In genomic region chr10:25097669-25098411, GRCh38 we compare ENCODE assay signal across 18 cellular contexts.
DNase-seq lines count a peak whose midpoint lies in the region; ATAC-seq and TF ChIP-seq lines count a peak whose summit lies in the region.
"Had no signal": no experiment of that assay in that cellular context is flagged by ENCODE, and none has a peak within 500 bp of the region (broad histone marks: within the 10 kb centered on the region; RNA-seq: fewer than 3 reads in every experiment).

No MANE protein-coding gene starts in this region.

- peaks cover 7% of the 10 kb centered on the region for H3K27me3 Mint-ChIP-seq in H9 (ENCODE audit: low read depth)
- H3K27me3 Mint-ChIP-seq in endodermal cell (ENCODE audit: insufficient read depth): peaks cover 2% of the 10 kb centered on the region

- no peak overlapping the region for H2BK20ac ChIP-seq in H9 (ENCODE audit: low read depth, low read length, poor library complexity, severe bottlenecking)

- H3K4me1 Mint-ChIP-seq in H9: peaks cover 21 to 22% of the 10 kb centered on the region in 2 experiments
- no peaks in the 10 kb centered on the region for H3K4me1 Mint-ChIP-seq in endodermal cell
- H3K4me1 Mint-ChIP-seq: CD14-positive monocyte; CD4-positive, alpha-beta memory T cell; IgD-negative memory B cell had no signal

- H3K27me3 ChIP-seq in H9 (ENCODE audit: insufficient read depth, low read length): no peaks in the 10 kb centered on the region; the same call in 1 of the 2 replicates
- H3K27me3 ChIP-seq in endodermal cell (ENCODE audit: control insufficient read depth, insufficient read depth, low read length, poor library complexity, severe bottlenecking): no peaks in the 10 kb centered on the region
- H3K27me3 ChIP-seq: BLaER1 had no signal

- H3K4me2 ChIP-seq in H9 (ENCODE audit: insufficient read depth, insufficient read length, low read length): no peak overlapping the region
- H3K4me2 ChIP-seq: BLaER1 had no signal

- WGBS in H9 (ENCODE audit: extremely low coverage, insufficient read length, low lambda C conversion rate): no CpG with 5 or more reads among the region's 7 CpGs
- 87 to 96% methylated on average over 4 to 7 of the region's 7 CpGs for WGBS in endodermal cell (ENCODE audit: insufficient coverage in 1 of 2, insufficient read length in 1 of 2), 2 experiments

- no peak overlapping the region for H4K5ac ChIP-seq in H9 (ENCODE audit: insufficient read length, low read depth, low read length)

- no peaks in the 10 kb centered on the region for H3K79me1 ChIP-seq in H9 (ENCODE audit: insufficient read depth, low read depth, low read length, poor library complexity, severe bottlenecking)

- no peak overlapping the region for H2BK120ac ChIP-seq in H9 (ENCODE audit: low read depth, low read length, poor library complexity, severe bottlenecking)

- H3K23me2 ChIP-seq in H9 (ENCODE audit: insufficient read length, low read depth, low read length, poor library complexity, severe bottlenecking): no peaks in the 10 kb centered on the region

- no peak overlapping the region for H2AFZ ChIP-seq in H9 (ENCODE audit: low read length)

- H3K36me3 Mint-ChIP-seq in H9 (ENCODE audit: insufficient read depth in 1 of 3, low read depth in 3 of 3) (peaks cover 0 to 6% (median 0%) of the 10 kb centered on the region in 3 experiments; a peak in 3 of 7 replicates), endodermal cell (ENCODE audit: low read depth) (no peaks in the 10 kb centered on the region)
- H3K36me3 Mint-ChIP-seq: CD14-positive monocyte, IgD-negative memory B cell had no signal

- H3K14ac ChIP-seq in H9 (ENCODE audit: insufficient read depth, low read length): no peak overlapping the region

- intact Hi-C loops in mucosa of descending colon (cut with DNase I, micrococcal nuclease): no loop called here

- DNase-seq in H9 (no peak), endodermal cell (no peak), mucosa of descending colon (peak in 1 of 3 donors; percentile 27), islet precursor cell (no peak), HT-29 (ENCODE audit: low spot score) (no peak), NK-92 (lab: John Stamatoyannopoulos, UW; ENCODE audit: unreplicated experiment) (no peak), amniotic stem cell (lab: John Stamatoyannopoulos, UW) (no peak)
- DNase-seq: 8988T; CD4-positive, alpha-beta memory T cell; DMS153; DMS79; GDM1; GOT3 had no signal

- H4K8ac ChIP-seq in H9 (replicated peaks; ENCODE audit: insufficient read length, low read depth, low read length): no peak overlapping the region

- H3K9me3 Mint-ChIP-seq in H9 (0 out of 5 replicates have a peak, but pooled peaks cover 0 to 5% of the 10 kb centered on the region in 2 experiments), endodermal cell (peaks cover 2% of the 10 kb centered on the region)

- no peak overlapping the region for H2AK5ac ChIP-seq in H9 (ENCODE audit: insufficient read length, low read length)

- H2BK15ac ChIP-seq in H9 (ENCODE audit: low read depth, low read length): no peak overlapping the region

- H3K9me3 ChIP-seq in H9 (ENCODE audit: control insufficient read depth, low read depth, low read length): no peaks in the 10 kb centered on the region
- H3K9me3 ChIP-seq in endodermal cell (ENCODE audit: control insufficient read depth, low read length): peaks cover 15% of the 10 kb centered on the region
- peaks cover 5% of the 10 kb centered on the region for H3K9me3 ChIP-seq in mucosa of descending colon
- H3K9me3 ChIP-seq: HAP-1 had no signal

- no peaks in the 10 kb centered on the region for H3K79me2 ChIP-seq in H9 (ENCODE audit: insufficient read depth, low read length)

- H3T11ph ChIP-seq in H9 (ENCODE audit: low read length): no peak overlapping the region

- no peak overlapping the region for H3K4me3 ChIP-seq in endodermal cell (ENCODE audit: low read length)
- H3K4me3 ChIP-seq in mucosa of descending colon: no peak overlapping the region
- H3K4me3 ChIP-seq: BLaER1, HAP-1 had no signal

- no peak overlapping the region for H3K4ac ChIP-seq in H9 (ENCODE audit: low read depth, low read length)

- no peak overlapping the region for H3K4me3 Mint-ChIP-seq in H9
- H3K4me3 Mint-ChIP-seq in endodermal cell: no peak overlapping the region
- H3K4me3 Mint-ChIP-seq: CD14-positive monocyte; CD4-positive, alpha-beta memory T cell; IgD-negative memory B cell had no signal

- no peak overlapping the region for H3K23ac ChIP-seq in H9 (ENCODE audit: insufficient read length, low read depth, low read length)

- H3K36me3 ChIP-seq in endodermal cell (ENCODE audit: control insufficient read depth, insufficient read depth, low read length) (no peaks in the 10 kb centered on the region), mucosa of descending colon (ENCODE audit: low read depth) (no peaks in the 10 kb centered on the region)
- H3K36me3 ChIP-seq: BLaER1, HAP-1 had no signal

- H3K27ac ChIP-seq in H9 (ENCODE audit: insufficient read length, low read depth, low read length) (no peak overlapping the region), endodermal cell (ENCODE audit: low read depth, low read length) (no peak overlapping the region)
- H3K27ac ChIP-seq: BLaER1 had no signal

- no peaks in the 10 kb centered on the region for H4K20me1 ChIP-seq in H9 (ENCODE audit: control insufficient read depth, insufficient read depth, insufficient read length)
- H4K20me1 ChIP-seq: BLaER1 had no signal

- no peak overlapping the region for H3K18ac ChIP-seq in H9 (ENCODE audit: insufficient read length, low read depth, low read length)

- H3K9ac ChIP-seq in H9 (ENCODE audit: extremely low read depth, insufficient read length, low read length): no peak overlapping the region
- no peak overlapping the region for H3K9ac ChIP-seq in endodermal cell (ENCODE audit: extremely low read depth, low read length, poor library complexity, severe bottlenecking)
- H3K9ac ChIP-seq: BLaER1 had no signal

- no peaks in the 10 kb centered on the region; the same call in 1 of the 2 replicates for H3K4me1 ChIP-seq in H9 (ENCODE audit: insufficient read depth, low read length)
- no peaks in the 10 kb centered on the region for H3K4me1 ChIP-seq in endodermal cell (ENCODE audit: control insufficient read depth, insufficient read depth, low read length)
- H3K4me1 ChIP-seq in mucosa of descending colon (ENCODE audit: low read depth): no peaks in the 10 kb centered on the region
- H3K4me1 ChIP-seq: BLaER1, HAP-1 had no signal

- no peak overlapping the region for H4K91ac ChIP-seq in H9 (ENCODE audit: insufficient read length, low read depth, low read length)

- peak; percentile 94 for ATAC-seq in mucosa of descending colon
- ATAC-seq: HepG2 had no signal

- H2BK5ac ChIP-seq in H9 (ENCODE audit: insufficient read length, low read length): no peak overlapping the region

- H3K56ac ChIP-seq in H9 (ENCODE audit: insufficient read length, low read depth, low read length): no peak overlapping the region

- peak; percentile 26; the same call in 2 of the 3 replicates for TF ChIP-seq CTCF in H9 (conservative IDR thresholded peaks at IDR 0.05)
- peak; percentile 29 for TF ChIP-seq CTCF in endodermal cell (conservative IDR thresholded peaks at IDR 0.05)
- TF ChIP-seq CTCF in mucosa of descending colon (IDR thresholded peaks at IDR 0.05): no peak

- H3K27ac Mint-ChIP-seq in H9 (no peak overlapping the region), endodermal cell (no peak overlapping the region)
- H3K27ac Mint-ChIP-seq: CD14-positive monocyte, IgD-negative memory B cell had no signal

- H2BK12ac ChIP-seq in H9 (ENCODE audit: insufficient read length, low read depth, low read length): no peak overlapping the region
